In the genomic region with DNA sequence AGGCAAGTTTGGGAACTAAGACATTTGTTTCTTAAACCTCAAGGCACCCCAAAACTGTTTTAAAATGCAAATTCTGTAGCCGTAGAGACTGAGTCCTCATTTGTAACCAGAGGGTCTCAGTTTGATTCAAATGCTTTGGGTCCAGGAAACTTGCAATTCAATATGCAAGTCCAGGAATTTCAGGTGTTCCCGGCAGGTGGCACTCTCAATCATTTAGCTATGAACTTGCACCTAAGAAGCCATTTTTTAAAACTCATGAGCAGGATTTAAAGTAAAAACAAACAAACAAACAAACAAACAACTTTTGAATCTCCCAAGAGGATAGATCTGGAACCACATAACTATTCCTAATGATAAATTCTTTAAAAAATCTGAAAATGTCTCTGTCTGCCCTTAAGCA, we compare ENCODE assay signal across 10 cellular contexts. TPM values are rescaled to one million over a fixed set of nuclear protein-coding genes. Genes with fewer than 3 reads are reported as not detected.
DNase-seq lines count a peak whose midpoint lies in the region; ATAC-seq, FAIRE-seq and TF ChIP-seq lines count a peak whose summit lies in the region.
"Had no signal": no experiment of that assay in that cellular context is flagged by ENCODE, and none has a peak within 500 bp of the region (broad histone marks: within the 10 kb centered on the region; RNA-seq: fewer than 3 reads in every experiment).

No MANE protein-coding gene starts in this region.

- H3K9me3 Mint-ChIP-seq in immature natural killer cell: no peaks in the 10 kb centered on the region
- no peaks in the 10 kb centered on the region for H3K9me3 Mint-ChIP-seq in stimulated activated memory B cell treated with anti-CD40 and anti-IgM and Interleukin-4, amounts not matched to agents 10 μg/mL and 1 μg/mL and 100 μg/mL, for 72 hours
- H3K9me3 Mint-ChIP-seq: central memory CD8-positive, alpha-beta T cell had no signal

- intact Hi-C loops in kidney (cut with DNase I): no loop called here

- H3K4me3 Mint-ChIP-seq in immature natural killer cell: no peak overlapping the region
- H3K4me3 Mint-ChIP-seq in stimulated activated memory B cell treated with anti-CD40 and anti-IgM and Interleukin-4, amounts not matched to agents 10 μg/mL and 1 μg/mL and 100 μg/mL, for 72 hours: no peak overlapping the region
- H3K4me3 Mint-ChIP-seq: central memory CD8-positive, alpha-beta T cell had no signal

- H3K4me3 ChIP-seq in GM12875 (ENCODE audit: low read depth, low read length) (no peak overlapping the region), Peyer's patch (no peak overlapping the region), kidney (ENCODE audit: low read length in 2 of 2) (no peak overlapping the region)

- peak; percentile 41; the same call in 1 of the 2 replicates for TF ChIP-seq CTCF in GM12875 (IDR thresholded peaks at IDR 0.05; ENCODE audit: borderline replicate concordance, insufficient read depth, low read depth, low read length)
- peak in 4 of 6 experiments; percentile 21 to 57 (median 54) for TF ChIP-seq CTCF in Peyer's patch (IDR thresholded peaks at IDR 0.05)
- peak; percentile 58 for TF ChIP-seq CTCF in kidney (IDR thresholded peaks at IDR 0.05; ENCODE audit: borderline replicate concordance, extremely low read depth, insufficient read depth)

- TF ChIP-seq POLR2A in Peyer's patch (IDR thresholded peaks at IDR 0.05): no peak

- no peak for FAIRE-seq in kidney (lab: Jason Lieb, UNC)

- H3K27me3 ChIP-seq in Peyer's patch: no peaks in the 10 kb centered on the region

- DNase-seq in CD1c-positive myeloid dendritic cell (ENCODE audit: extremely low spot score) (peak; percentile 38), Peyer's patch (peak in 1 of 3 donors; percentile 59), kidney (no peak), immature natural killer cell (no peak)
- DNase-seq: T-helper 9 cell had no signal

- no peak overlapping the region for H3K9ac ChIP-seq in kidney (ENCODE audit: low read length in 2 of 2)

- no peaks in the 10 kb centered on the region for H3K36me3 ChIP-seq in Peyer's patch
- no peaks in the 10 kb centered on the region for H3K36me3 ChIP-seq in kidney (ENCODE audit: control insufficient read depth in 1 of 2, insufficient read depth in 2 of 2, low read length in 2 of 2)

- H3K4me1 ChIP-seq in Peyer's patch (no peaks in the 10 kb centered on the region), kidney (ENCODE audit: control insufficient read depth in 1 of 2, insufficient read depth in 1 of 2, low read depth in 1 of 2, low read length in 2 of 2) (no peaks in the 10 kb centered on the region)

- peaks cover 3 to 10% (median 5%) of the 10 kb centered on the region in 3 donors for H3K27me3 Mint-ChIP-seq in immature natural killer cell (ENCODE audit: low read depth in 3 of 3)
- H3K27me3 Mint-ChIP-seq in stimulated activated memory B cell treated with anti-CD40 and anti-IgM and Interleukin-4, amounts not matched to agents 10 μg/mL and 1 μg/mL and 100 μg/mL, for 72 hours: peaks cover 39% of the 10 kb centered on the region

- no peak overlapping the region for H3K27ac Mint-ChIP-seq in immature natural killer cell
- no peak overlapping the region for H3K27ac Mint-ChIP-seq in stimulated activated memory B cell treated with anti-CD40 and anti-IgM and Interleukin-4, amounts not matched to agents 10 μg/mL and 1 μg/mL and 100 μg/mL, for 72 hours

- H3K9me3 ChIP-seq in Peyer's patch: no peaks in the 10 kb centered on the region
- H3K9me3 ChIP-seq in kidney (ENCODE audit: control insufficient read depth in 1 of 2, low read length in 2 of 2): no peaks in the 10 kb centered on the region

- no peaks in the 10 kb centered on the region for H3K4me1 Mint-ChIP-seq in immature natural killer cell
- peaks cover 5% of the 10 kb centered on the region for H3K4me1 Mint-ChIP-seq in stimulated activated memory B cell treated with anti-CD40 and anti-IgM and Interleukin-4, amounts not matched to agents 10 μg/mL and 1 μg/mL and 100 μg/mL, for 72 hours
- H3K4me1 Mint-ChIP-seq: central memory CD8-positive, alpha-beta T cell had no signal

- H3K27ac ChIP-seq in Peyer's patch: no peak overlapping the region
- H3K27ac ChIP-seq in kidney (ENCODE audit: low read depth in 2 of 2, low read length in 2 of 2): no peak overlapping the region

- no peak for ATAC-seq in GM21576 (IDR thresholded peaks at IDR 0.05; ENCODE audit: unreplicated experiment)
- ATAC-seq in HG03139 (IDR thresholded peaks at IDR 0.05; ENCODE audit: unreplicated experiment): no peak
- no peak for ATAC-seq in stimulated activated memory B cell treated with anti-CD40 and anti-IgM and Interleukin-4, amounts not matched to agents 10 μg/mL and 1 μg/mL and 100 μg/mL, for 72 hours

- no peaks in the 10 kb centered on the region for H3K36me3 Mint-ChIP-seq in immature natural killer cell
- H3K36me3 Mint-ChIP-seq in stimulated activated memory B cell treated with anti-CD40 and anti-IgM and Interleukin-4, amounts not matched to agents 10 μg/mL and 1 μg/mL and 100 μg/mL, for 72 hours: no peaks in the 10 kb centered on the region

RNA-seq across cellular contexts. Expression of gene ABTB2, which starts 8.7 kb away (rescaled TPM):
- total RNA-seq in Peyer's patch: 10 to 100 TPM in 3 of 4 donors, 1 to 10 TPM in 1; 5.0 to 44.1 (median 33.0) TPM
- 22.1 TPM for total RNA-seq in kidney
- 7.6 TPM for polyA plus RNA-seq in kidney (ENCODE audit: insufficient read depth, low read depth, low replicate concordance)
- polyA plus RNA-seq in immature natural killer cell: under 1 TPM in 1 of 3 donors, not detected in 2; 0.56 TPM
